10 cellular contexts compared by ENCODE assay signal in the genomic region with DNA sequence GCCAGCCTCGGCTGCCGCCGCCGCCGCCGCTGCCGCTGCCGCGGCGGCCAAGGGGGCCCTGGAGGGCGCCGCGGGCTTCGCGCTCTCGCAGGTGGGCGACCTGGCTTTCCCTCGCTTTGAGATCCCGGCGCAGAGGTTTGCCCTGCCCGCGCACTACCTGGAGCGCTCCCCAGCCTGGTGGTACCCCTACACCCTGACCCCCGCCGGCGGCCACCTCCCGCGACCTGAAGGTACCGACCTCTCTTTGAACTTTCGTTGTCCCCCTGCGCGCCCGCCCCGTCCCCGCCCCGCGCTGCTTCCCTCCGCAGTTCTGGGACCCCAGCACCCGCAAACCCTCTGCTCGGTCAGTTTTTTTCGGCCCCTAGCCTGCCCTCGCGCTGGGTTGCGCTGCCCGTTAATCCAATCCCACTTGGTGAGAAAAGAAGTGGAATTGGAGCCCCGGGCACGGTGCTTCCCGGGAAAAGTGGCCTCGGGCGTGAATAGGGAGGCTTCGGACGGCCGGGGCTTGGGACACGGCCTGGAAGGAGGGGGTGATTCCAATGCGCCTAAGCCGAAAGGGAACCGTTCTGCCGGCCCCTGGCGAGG. TPM values are rescaled to one million over a fixed set of nuclear protein-coding genes. Genes with fewer than 3 reads are reported as not detected.
DNase-seq lines count a peak whose midpoint lies in the region; ATAC-seq and TF ChIP-seq lines count a peak whose summit lies in the region.
"Had no signal": no experiment of that assay in that cellular context is flagged by ENCODE, and none has a peak within 500 bp of the region (broad histone marks: within the 10 kb centered on the region; RNA-seq: fewer than 3 reads in every experiment).

No MANE protein-coding gene starts in this region.

- H3K27ac ChIP-seq in RWPE2 (ENCODE audit: poor library complexity, severe bottlenecking) (no peak overlapping the region), stomach (no peak overlapping the region)
- H3K27ac ChIP-seq: C4-2B had no signal

- H3K27me3 ChIP-seq in RWPE2 (ENCODE audit: insufficient read depth, poor library complexity, severe bottlenecking) (peaks cover 98% of the 10 kb centered on the region), stomach (peaks cover 68 to 100% (median 100%) of the 10 kb centered on the region in 3 donors)

- TF ChIP-seq POLR2A in stomach (IDR thresholded peaks at IDR 0.05): no peak

- H3K4me1 ChIP-seq in RWPE2 (ENCODE audit: insufficient read depth, poor library complexity, severe bottlenecking) (no peaks in the 10 kb centered on the region), stomach (peaks cover 62 to 73% (median 71%) of the 10 kb centered on the region in 4 donors)

- intact Hi-C loops in stomach (cut with DNase I; ENCODE audit: low total_unique reads): no loop called here

- TF ChIP-seq EP300 in stomach (IDR thresholded peaks at IDR 0.05): no peak

- DNase-seq in activated CD8-positive, alpha-beta memory T cell treated with anti-CD3 and anti-CD28 coated beads for 24 hours: peak; percentile 60
- DNase-seq in activated CD8-positive, alpha-beta memory T cell treated with anti-CD3 and anti-CD28 coated beads, Interleukin-2, amount 50 U/mL, for 4 hours: no peak
- DNase-seq in RWPE2 (ENCODE audit: low spot score) (no peak), iPS-NIHi7 (ENCODE audit: extremely low spot score) (peak; percentile 10), stomach (no peak), HK-2 (ENCODE audit: unreplicated experiment) (no peak), superior temporal gyrus (ENCODE audit: extremely low spot score) (no peak)
- DNase-seq in activated CD4-positive, CD25-positive, alpha-beta regulatory T cell treated with anti-CD3 and anti-CD28 coated beads, Interleukin-2, amount 50 U/mL, for 72 hours: no peak

- TF ChIP-seq CTCF in RWPE2 (IDR thresholded peaks at IDR 0.05; ENCODE audit: poor library complexity, severe bottlenecking): no peak
- TF ChIP-seq CTCF in stomach (IDR thresholded peaks at IDR 0.05): no peak

- ATAC-seq in RWPE2 (ENCODE audit: low read depth): no peak

- H3K4me3 ChIP-seq in RWPE2 (ENCODE audit: severe bottlenecking) (peak overlapping the region; percentile 27), stomach (peak overlapping the region; percentile 37 to 61 (median 42))

- 3 to 5% (median 4%) methylated on average over 41 to 59 of the region's 59 CpGs for WGBS in stomach, 5 donors

- no peaks in the 10 kb centered on the region for H3K36me3 ChIP-seq in RWPE2 (ENCODE audit: low read depth)
- H3K36me3 ChIP-seq in stomach: no peaks in the 10 kb centered on the region

- no peaks in the 10 kb centered on the region for H3K9me3 ChIP-seq in RWPE2 (ENCODE audit: severe bottlenecking)
- H3K9me3 ChIP-seq in stomach: peaks cover 0 to 4% (median 0%) of the 10 kb centered on the region in 4 donors

RNA-seq across cellular contexts. Expression of gene HMX3, which starts 0.5 kb away (rescaled TPM):
- under 1 TPM in 1 of 5 donors, not detected in 4; 0.37 TPM for total RNA-seq in stomach
- not detected for polyA plus RNA-seq in stomach
- total RNA-seq: fibroblast of lung had no signal
- polyA plus RNA-seq: fibroblast of lung had no signal

RNA-seq across cellular contexts. Expression of gene HMX2, which starts 11.6 kb away (rescaled TPM):
- not detected for total RNA-seq in stomach
- not detected for polyA plus RNA-seq in stomach
- total RNA-seq: fibroblast of lung had no signal
- polyA plus RNA-seq: fibroblast of lung had no signal

RNA-seq across cellular contexts. Expression of gene BUB3, which starts 17.9 kb away (rescaled TPM):
- total RNA-seq in stomach: 100 to 1,000 TPM in 3 of 5 donors, 10 to 100 TPM in 2; 51.3 to 160 (median 117) TPM
- polyA plus RNA-seq in stomach: 10 to 100 TPM; 33.4 to 45.4 (median 36.4) TPM

Comparison
In these comparisons a context has a peak if more than half of its experiments do, and no peak if none do; other contexts are left out.
1. DNase-seq: peak in activated CD8-positive, alpha-beta memory T cell treated with anti-CD3 and anti-CD28 coated beads for 24 hours (single experiment) and iPS-NIHi7 (single experiment); none in activated CD8-positive, alpha-beta memory T cell treated with anti-CD3 and anti-CD28 coated beads, Interleukin-2, amount 50 U/mL, for 4 hours (single experiment), RWPE2 (single experiment), stomach (single experiment), HK-2 (single experiment), superior temporal gyrus (single experiment) and activated CD4-positive, CD25-positive, alpha-beta regulatory T cell treated with anti-CD3 and anti-CD28 coated beads, Interleukin-2, amount 50 U/mL, for 72 hours (single experiment).